Comparison of ENCODE assay signal across 2 cellular contexts in the genomic region with DNA sequence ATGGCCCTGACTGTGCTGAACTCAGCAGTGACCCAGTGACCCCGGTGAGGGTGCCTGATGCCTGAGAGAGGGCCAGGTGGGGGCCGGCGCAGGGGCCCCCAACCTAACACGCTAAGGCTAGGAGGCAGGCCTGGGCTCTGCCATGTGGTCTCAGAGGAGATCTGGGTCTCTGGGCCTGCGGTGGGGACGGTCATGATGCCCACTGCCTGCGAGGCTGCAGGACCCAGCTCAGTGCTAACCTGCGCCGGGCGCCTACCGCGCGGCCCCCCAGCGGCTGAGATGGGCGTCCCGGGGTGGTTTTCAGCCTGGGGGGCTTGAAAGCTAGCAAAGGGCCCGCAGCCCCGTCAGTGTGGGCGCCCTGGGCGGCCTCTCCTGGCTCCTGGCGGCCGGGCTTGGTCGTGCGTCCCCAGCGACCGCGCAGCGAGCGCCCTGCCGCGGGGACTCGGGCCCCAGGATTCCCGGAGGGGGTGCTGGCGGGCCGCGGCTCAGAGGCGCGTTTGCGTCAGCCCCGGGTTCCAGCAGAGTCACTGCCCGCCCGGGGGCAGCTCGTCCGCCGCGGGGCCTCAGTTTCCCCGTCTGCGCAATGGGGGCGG.
TF ChIP-seq lines count a peak whose summit lies in the region.

No MANE protein-coding gene starts in this region.

TF ChIP-seq in GM12878, 131 proteins besides CTCF, POLR2A, EP300 and RAD21:
- TF ChIP-seq CBFB (IDR thresholded peaks at IDR 0.05; ENCODE audit: low read depth): no peak

TF ChIP-seq in liver, 16 proteins besides CTCF, POLR2A, EP300 and RAD21:
- TF ChIP-seq FOXA2 (IDR thresholded peaks at IDR 0.05) (no peak), EGR1 (IDR thresholded peaks at IDR 0.05; ENCODE audit: low read depth in 2 of 2) (no peak), NR2F2 (IDR thresholded peaks at IDR 0.05) (no peak), FOXA1 (IDR thresholded peaks at IDR 0.05) (no peak), HNF4G (IDR thresholded peaks at IDR 0.05) (no peak), YY1 (IDR thresholded peaks at IDR 0.05) (no peak), TAF1 (conservative IDR thresholded peaks at IDR 0.05) (no peak), RXRA (IDR thresholded peaks at IDR 0.05) (no peak)
- TF ChIP-seq, protein P1, sequence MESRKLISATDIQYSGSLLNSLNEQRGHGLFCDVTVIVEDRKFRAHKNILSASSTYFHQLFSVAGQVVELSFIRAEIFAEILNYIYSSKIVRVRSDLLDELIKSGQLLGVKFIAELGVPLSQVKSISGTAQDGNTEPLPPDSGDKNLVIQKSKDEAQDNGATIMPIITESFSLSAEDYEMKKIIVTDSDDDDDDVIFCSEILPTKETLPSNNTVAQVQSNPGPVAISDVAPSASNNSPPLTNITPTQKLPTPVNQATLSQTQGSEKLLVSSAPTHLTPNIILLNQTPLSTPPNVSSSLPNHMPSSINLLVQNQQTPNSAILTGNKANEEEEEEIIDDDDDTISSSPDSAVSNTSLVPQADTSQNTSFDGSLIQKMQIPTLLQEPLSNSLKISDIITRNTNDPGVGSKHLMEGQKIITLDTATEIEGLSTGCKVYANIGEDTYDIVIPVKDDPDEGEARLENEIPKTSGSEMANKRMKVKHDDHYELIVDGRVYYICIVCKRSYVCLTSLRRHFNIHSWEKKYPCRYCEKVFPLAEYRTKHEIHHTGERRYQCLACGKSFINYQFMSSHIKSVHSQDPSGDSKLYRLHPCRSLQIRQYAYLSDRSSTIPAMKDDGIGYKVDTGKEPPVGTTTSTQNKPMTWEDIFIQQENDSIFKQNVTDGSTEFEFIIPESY (IDR thresholded peaks at IDR 0.05): no peak
- TF ChIP-seq, protein P2, sequence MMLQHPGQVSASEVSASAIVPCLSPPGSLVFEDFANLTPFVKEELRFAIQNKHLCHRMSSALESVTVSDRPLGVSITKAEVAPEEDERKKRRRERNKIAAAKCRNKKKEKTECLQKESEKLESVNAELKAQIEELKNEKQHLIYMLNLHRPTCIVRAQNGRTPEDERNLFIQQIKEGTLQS (IDR thresholded peaks at IDR 0.05): no peak
